ENCODE assay signal across 8 cellular contexts in the genomic region with DNA sequence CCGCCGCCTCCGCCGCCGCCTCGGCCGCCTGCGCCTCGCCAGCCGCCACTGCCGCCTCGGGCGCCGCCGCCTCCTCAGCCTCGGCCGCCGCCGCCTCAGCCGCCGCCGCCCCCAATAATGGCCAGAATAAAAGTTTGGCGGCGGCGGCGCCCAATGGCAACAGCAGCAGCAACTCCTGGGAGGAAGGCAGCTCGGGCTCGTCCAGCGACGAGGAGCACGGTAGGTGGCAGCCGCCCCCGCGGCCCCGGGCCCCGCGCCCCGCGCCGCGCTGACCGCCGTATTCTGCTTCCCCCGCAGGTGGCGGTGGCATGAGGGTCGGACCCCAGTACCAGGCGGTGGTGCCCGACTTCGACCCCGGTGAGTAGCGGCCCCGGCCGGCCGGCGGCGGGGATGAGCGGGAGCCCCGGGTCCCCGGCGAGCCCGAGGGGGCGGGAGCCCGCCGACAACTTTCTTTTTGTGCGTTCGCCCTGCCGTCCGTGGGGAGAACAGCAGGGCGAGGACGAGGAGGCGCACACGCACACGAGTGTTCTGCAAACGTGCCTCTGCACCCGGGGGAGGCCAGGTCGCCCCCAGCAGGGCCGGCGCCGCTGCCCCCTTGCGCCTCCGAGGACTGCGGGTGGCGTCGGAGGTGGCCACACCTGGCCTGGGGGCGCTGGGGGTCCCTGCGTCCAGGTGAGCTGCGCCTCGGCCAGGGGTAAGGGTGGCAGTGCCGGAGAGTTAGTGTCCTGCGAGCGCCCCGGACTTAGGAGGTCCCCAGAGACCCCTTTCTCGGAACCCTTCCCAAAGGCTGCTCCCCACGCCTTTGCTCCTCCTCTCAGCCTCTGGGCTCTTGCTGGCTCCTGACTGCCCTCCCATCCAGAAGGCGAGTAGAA. TPM values are rescaled to one million over a fixed set of nuclear protein-coding genes. Genes with fewer than 3 reads are reported as not detected.
DNase-seq lines count a peak whose midpoint lies in the region; ATAC-seq, FAIRE-seq and TF ChIP-seq lines count a peak whose summit lies in the region.

No MANE protein-coding gene starts in this region.

- H3K4me2 ChIP-seq in HepG2 (ENCODE audit: low read depth, low read length): peak overlapping the region; percentile 77

- H3K27me3 ChIP-seq in HepG2 (ENCODE audit: control insufficient read depth in 1 of 2, insufficient read depth in 2 of 2, low read length in 2 of 2): no peaks in the 10 kb centered on the region; a peak in 1 of 5 replicates

- intact Hi-C loops in HepG2 (cut with micrococcal nuclease; ENCODE audit: unreplicated experiment): loop anchor here (2.0 to 5.0 kb wide), 4 partner anchors 48 to 271 kb away; a partner anchor contains a TSS

- peaks cover 46% of the 10 kb centered on the region for H3K79me2 ChIP-seq in HepG2 (ENCODE audit: insufficient read depth, low read length)

- no peak for TF ChIP-seq POLR2A in HepG2 (IDR thresholded peaks at IDR 0.05; ENCODE audit: insufficient read depth in 1 of 2, low read depth in 2 of 2, low read length in 2 of 2)

- TF ChIP-seq RAD21 in HepG2 (CRISPR knock-in tag; IDR thresholded peaks at IDR 0.05): peak; percentile 38

- H3K36me3 ChIP-seq in HepG2 (replicated peaks in 1 of 2; ENCODE audit: control insufficient read depth in 1 of 2, insufficient read depth in 2 of 2, low read length in 2 of 2): no peaks in the 10 kb centered on the region

- no peak for FAIRE-seq in HepG2 (lab: Jason Lieb, UNC)

- WGBS in HepG2 (ENCODE audit: low lambda C conversion rate): 2% methylated on average over 20 of the region's 95 CpGs

- TF ChIP-seq CTCF in choroid plexus epithelial cell (conservative IDR thresholded peaks at IDR 0.05; ENCODE audit: low read depth, low read length): peak; percentile 39
- TF ChIP-seq CTCF in HepG2 (CRISPR knock-in tag; IDR thresholded peaks at IDR 0.05): peak; percentile 32

- POLR2A ChIA-PET in HepG2 (lab: Yijun Ruan, JAX): interaction anchor here (1.4 to 5.3 kb wide), 5 partner anchors 8 to 101 kb away, joined by 3 to 58 read pairs (median 9); no protein-coding TSS in a partner anchor

- H3K27ac ChIP-seq in HepG2 (ENCODE audit: extremely low read length, insufficient read depth, low read length): peak overlapping the region; percentile 65

- no TSS peak for BruUV-seq in HepG2 (replicated peaks; lab: Mats Ljungman, UMichigan)

- peak overlapping the region; percentile 61 for H3K4me3 ChIP-seq in Jurkat, Clone E6-1 (ENCODE audit: low read length)
- H3K4me3 ChIP-seq in choroid plexus epithelial cell (ENCODE audit: low read depth, low read length): peak overlapping the region; percentile 90
- H3K4me3 ChIP-seq in HepG2 (replicated peaks in 1 of 3; ENCODE audit: insufficient read depth in 1 of 3, low read depth in 2 of 3, low read length in 3 of 3): peak overlapping the region; percentile 94 to 97 (median 94)

- ATAC-seq in GM21381 (IDR thresholded peaks at IDR 0.05; ENCODE audit: unreplicated experiment): peak; percentile 6
- ATAC-seq in HepG2: no peak; the same call in 2 of the 3 replicates
- no peak for ATAC-seq in HG02981 (IDR thresholded peaks at IDR 0.05; ENCODE audit: unreplicated experiment)

- peak; percentile 49 for DNase-seq in COR-L47 (lab: John Stamatoyannopoulos, UW)
- no peak for DNase-seq in Jurkat, Clone E6-1 (ENCODE audit: low read depth, low spot score)
- DNase-seq in activated CD4-positive, CD25-positive, alpha-beta regulatory T cell treated with anti-CD3 and anti-CD28 coated beads, Interleukin-2, amount 50 U/mL, for 72 hours: peak; percentile 65
- DNase-seq in choroid plexus epithelial cell (ENCODE audit: low read depth): peak; percentile 52
- DNase-seq in HepG2 (ENCODE audit: low spot score): no peak
- DNase-seq in stimulated activated CD4-positive, alpha-beta T cell treated with anti-CD3 and anti-CD28 coated beads, Interleukin-4, amount 100 ng/mL, for 24 hours: peak; percentile 57

- in situ Hi-C loops in HepG2 (cut with HindIII; ENCODE audit: extremely low pct_ligation_motif_present, low pct_unique_long_range_greater_than_20kb): loop anchor here (5.0 kb wide), 1 partner anchor 51 kb away; no protein-coding TSS in a partner anchor

- no peak overlapping the region for H2AFZ ChIP-seq in HepG2 (ENCODE audit: low read length)

- peak overlapping the region; percentile 88 for H3K9ac ChIP-seq in HepG2 (ENCODE audit: insufficient read depth, low read depth, low read length)

- TF ChIP-seq EP300 in HepG2 (IDR thresholded peaks at IDR 0.05; ENCODE audit: low read depth in 2 of 2, low read length in 2 of 2) (no peak), HepG2 (CRISPR knock-in tag; IDR thresholded peaks at IDR 0.05; ENCODE audit: borderline replicate concordance) (no peak)

- CTCF ChIA-PET in HepG2 (lab: Yijun Ruan, JAX; ENCODE audit: low intra/inter-chr PET ratio, low total read pairs): interaction anchor here (3.0 kb wide), 1 partner anchor 68 kb away, joined by 9 read pairs; no protein-coding TSS in a partner anchor

- H3K4me1 ChIP-seq in HepG2 (ENCODE audit: insufficient read depth, low read length): peaks cover 39% of the 10 kb centered on the region

- H4K20me1 ChIP-seq in HepG2 (ENCODE audit: insufficient read depth, low read length): peaks cover 16% of the 10 kb centered on the region; the same call in 1 of the 2 replicates

- H3K9me3 ChIP-seq in HepG2 (ENCODE audit: low read length): no peaks in the 10 kb centered on the region

TF ChIP-seq in HepG2, 621 proteins besides CTCF, POLR2A, EP300 and RAD21 (continues in another document):
- TF ChIP-seq ZBTB38 (CRISPR knock-in tag; IDR thresholded peaks at IDR 0.05) (peak; percentile 39; the same call in 1 of the 2 replicates), XRCC5 (optimal IDR thresholded peaks at IDR 0.05; ENCODE audit: low read length) (peak; percentile 44), HOXD1 (CRISPR knock-in tag; IDR thresholded peaks at IDR 0.05) (0 out of 2 replicates have a peak, but pooled peaks have one; percentile 28)
- TF ChIP-seq, protein P1, sequence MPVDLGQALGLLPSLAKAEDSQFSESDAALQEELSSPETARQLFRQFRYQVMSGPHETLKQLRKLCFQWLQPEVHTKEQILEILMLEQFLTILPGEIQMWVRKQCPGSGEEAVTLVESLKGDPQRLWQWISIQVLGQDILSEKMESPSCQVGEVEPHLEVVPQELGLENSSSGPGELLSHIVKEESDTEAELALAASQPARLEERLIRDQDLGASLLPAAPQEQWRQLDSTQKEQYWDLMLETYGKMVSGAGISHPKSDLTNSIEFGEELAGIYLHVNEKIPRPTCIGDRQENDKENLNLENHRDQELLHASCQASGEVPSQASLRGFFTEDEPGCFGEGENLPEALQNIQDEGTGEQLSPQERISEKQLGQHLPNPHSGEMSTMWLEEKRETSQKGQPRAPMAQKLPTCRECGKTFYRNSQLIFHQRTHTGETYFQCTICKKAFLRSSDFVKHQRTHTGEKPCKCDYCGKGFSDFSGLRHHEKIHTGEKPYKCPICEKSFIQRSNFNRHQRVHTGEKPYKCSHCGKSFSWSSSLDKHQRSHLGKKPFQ (CRISPR knock-in tag; IDR thresholded peaks at IDR 0.05; ENCODE audit: insufficient replicate concordance): no peak
- TF ChIP-seq, protein P2, sequence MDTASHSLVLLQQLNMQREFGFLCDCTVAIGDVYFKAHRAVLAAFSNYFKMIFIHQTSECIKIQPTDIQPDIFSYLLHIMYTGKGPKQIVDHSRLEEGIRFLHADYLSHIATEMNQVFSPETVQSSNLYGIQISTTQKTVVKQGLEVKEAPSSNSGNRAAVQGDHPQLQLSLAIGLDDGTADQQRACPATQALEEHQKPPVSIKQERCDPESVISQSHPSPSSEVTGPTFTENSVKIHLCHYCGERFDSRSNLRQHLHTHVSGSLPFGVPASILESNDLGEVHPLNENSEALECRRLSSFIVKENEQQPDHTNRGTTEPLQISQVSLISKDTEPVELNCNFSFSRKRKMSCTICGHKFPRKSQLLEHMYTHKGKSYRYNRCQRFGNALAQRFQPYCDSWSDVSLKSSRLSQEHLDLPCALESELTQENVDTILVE (CRISPR knock-in tag; IDR thresholded peaks at IDR 0.05): no peak
- TF ChIP-seq, protein P3, sequence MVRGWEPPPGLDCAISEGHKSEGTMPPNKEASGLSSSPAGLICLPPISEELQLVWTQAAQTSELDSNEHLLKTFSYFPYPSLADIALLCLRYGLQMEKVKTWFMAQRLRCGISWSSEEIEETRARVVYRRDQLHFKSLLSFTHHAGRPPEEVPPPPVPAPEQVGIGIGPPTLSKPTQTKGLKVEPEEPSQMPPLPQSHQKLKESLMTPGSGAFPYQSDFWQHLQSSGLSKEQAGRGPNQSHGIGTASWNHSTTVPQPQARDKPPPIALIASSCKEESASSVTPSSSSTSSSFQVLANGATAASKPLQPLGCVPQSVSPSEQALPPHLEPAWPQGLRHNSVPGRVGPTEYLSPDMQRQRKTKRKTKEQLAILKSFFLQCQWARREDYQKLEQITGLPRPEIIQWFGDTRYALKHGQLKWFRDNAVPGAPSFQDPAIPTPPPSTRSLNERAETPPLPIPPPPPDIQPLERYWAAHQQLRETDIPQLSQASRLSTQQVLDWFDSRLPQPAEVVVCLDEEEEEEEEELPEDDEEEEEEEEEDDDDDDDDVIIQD (CRISPR knock-in tag; IDR thresholded peaks at IDR 0.05; ENCODE audit: low read depth): no peak

RNA-seq across cellular contexts. Expression of a gene that starts 0.8 kb away (rescaled TPM):
- 26.2 TPM for polyA plus RNA-seq in Jurkat, Clone E6-1 (2012; ENCODE audit: insufficient read depth, insufficient read length)
- 11.1 and 14.8 TPM in 2 replicates for total RNA-seq in HepG2 (2016; rRNA removed; fragmentation: Illumina TruSeq; extraction: Trizol)
- total RNA-seq in HepG2 (2016; cell fraction: cytosol; rRNA removed; fragmentation: Illumina TruSeq; extraction: Trizol; ENCODE audit: low read depth): 5.2 and 6.2 TPM in 2 replicates
- total RNA-seq in HepG2 (2016; cell fraction: insoluble cytoplasmic fraction; rRNA removed; fragmentation: Illumina TruSeq; extraction: Trizol): 10.9 and 13.8 TPM in 2 replicates
- total RNA-seq in HepG2 (2016; cell fraction: membrane; rRNA removed; fragmentation: Illumina TruSeq; extraction: Trizol): 6.6 and 7.2 TPM in 2 replicates
- 15.7 and 18.1 TPM in 2 replicates for total RNA-seq in HepG2 (2016; cell fraction: nucleus; rRNA removed; fragmentation: Illumina TruSeq; extraction: Trizol)
- polyA plus RNA-seq in HepG2 (2011; rRNA removed): 10.2 and 10.5 TPM in 2 replicates
- 5.8 and 9.2 TPM in 2 replicates for polyA plus RNA-seq in HepG2 (2011; cell fraction: cytosol; rRNA removed)
- polyA plus RNA-seq in HepG2 (2011; cell fraction: nucleus; rRNA removed): 7.8 and 8.1 TPM in 2 replicates
- 12.0 and 12.1 TPM in 2 replicates for polyA plus RNA-seq in HepG2 (2012)
- 0.57 and 0.69 TPM in 2 replicates for polyA plus RNA-seq in HepG2 (2016; cell fraction: cytosol; fragmentation: Illumina TruSeq; extraction: Trizol; ENCODE audit: low read depth)
- 14.2 and 16.0 TPM in 2 replicates for polyA plus RNA-seq in HepG2 (2016; cell fraction: insoluble cytoplasmic fraction; fragmentation: Illumina TruSeq; extraction: Trizol; ENCODE audit: low read depth)
- polyA plus RNA-seq in HepG2 (2016; cell fraction: membrane; fragmentation: Illumina TruSeq; extraction: Trizol; ENCODE audit: low read depth): 1.9 and 2.5 TPM in 2 replicates
- polyA plus RNA-seq in HepG2 (2016; cell fraction: nucleus; fragmentation: Illumina TruSeq; extraction: Trizol; ENCODE audit: insufficient read depth, low read depth): 19.9 and 20.7 TPM in 2 replicates
- polyA minus RNA-seq in HepG2 (2011; rRNA and poly(A)+ RNA removed; ENCODE audit: low replicate concordance): 15.4 and 22.7 TPM in 2 replicates
- 11.9 and 12.5 TPM in 2 replicates for polyA minus RNA-seq in HepG2 (2011; cell fraction: cytosol; rRNA and poly(A)+ RNA removed)
- 25.1 TPM in 2 replicates for polyA minus RNA-seq in HepG2 (2011; cell fraction: nucleus; rRNA and poly(A)+ RNA removed)

Comparison
In these comparisons a context has a peak if more than half of its experiments do, and no peak if none do; other contexts are left out.
1. DNase-seq: peak in COR-L47 (single experiment), activated CD4-positive, CD25-positive, alpha-beta regulatory T cell treated with anti-CD3 and anti-CD28 coated beads, Interleukin-2, amount 50 U/mL, for 72 hours (single experiment), choroid plexus epithelial cell (single experiment) and stimulated activated CD4-positive, alpha-beta T cell treated with anti-CD3 and anti-CD28 coated beads, Interleukin-4, amount 100 ng/mL, for 24 hours (single experiment); none in Jurkat, Clone E6-1 (single experiment) and HepG2 (single experiment).
2. Peak in every context shown above with its lines, with median percentiles within 50 percentile points of each other: H3K4me3 ChIP-seq.